ENCODE assay signal across 19 cellular contexts in genomic region chr1:211684791-211685190, GRCh38. TPM values are rescaled to one million over a fixed set of nuclear protein-coding genes. Genes with fewer than 3 reads are reported as not detected.
A peak's percentile ranks its signal among the peaks of the same experiment; 100 is the strongest.
DNase-seq lines count a peak whose midpoint lies in the region; ATAC-seq and TF ChIP-seq lines count a peak whose summit lies in the region.
"Had no signal": no experiment of that assay in that cellular context is flagged by ENCODE, and none has a peak within 500 bp of the region (broad histone marks: within the 10 kb centered on the region; RNA-seq: fewer than 3 reads in every experiment).

No MANE protein-coding gene starts in this region.

- no peak for TF ChIP-seq CTCF in AG04449 (IDR thresholded peaks at IDR 0.05; ENCODE audit: insufficient read depth, low read length, missing control alignments)
- no peak for TF ChIP-seq CTCF in GM12865 (IDR thresholded peaks at IDR 0.05; ENCODE audit: insufficient read depth, low read depth, low read length, missing control alignments)
- no peak for TF ChIP-seq CTCF in cardiac fibroblast (IDR thresholded peaks at IDR 0.05; ENCODE audit: low read depth, low read length)
- no peak for TF ChIP-seq CTCF in fibroblast of villous mesenchyme (IDR thresholded peaks at IDR 0.05; ENCODE audit: insufficient read depth, low read depth, low read length)
- no peak for TF ChIP-seq CTCF in left lung (IDR thresholded peaks at IDR 0.05)

- peaks cover 1 to 7% (median 2%) of the 10 kb centered on the region in 3 donors for H3K27me3 Mint-ChIP-seq in immature natural killer cell (ENCODE audit: low read depth in 3 of 3)
- H3K27me3 Mint-ChIP-seq: CD4-positive, alpha-beta memory T cell had no signal

- intact Hi-C loops in left lung (cut with DNase I): loop anchor here in 1 of 2 donors (10.0 kb wide), 1 partner anchor 350 kb away; the partner anchor contains the start of genes DTL and INTS7

- no peaks in the 10 kb centered on the region for H3K9me3 Mint-ChIP-seq in immature natural killer cell

- no peak overlapping the region for H3K27ac ChIP-seq in left lung
- H3K27ac ChIP-seq: HL-60, KMS-11, PC-9 had no signal

- CTCF ChIA-PET in AG04449 (lab: Yijun Ruan, JAX): interaction anchor here (0.6 to 17.8 kb wide), 9 partner anchors 10 to 773 kb away, joined by 3 to 254 read pairs (median 5); partner anchors contain the start of genes DTL and INTS7

- H3K36me3 Mint-ChIP-seq in immature natural killer cell: no peaks in the 10 kb centered on the region
- H3K36me3 Mint-ChIP-seq: CD4-positive, alpha-beta memory T cell had no signal

- no peak for ATAC-seq in left lung

- H3K4me3 Mint-ChIP-seq in immature natural killer cell: no peak overlapping the region
- H3K4me3 Mint-ChIP-seq: CD4-positive, alpha-beta memory T cell had no signal

- no peaks in the 10 kb centered on the region for H3K36me3 ChIP-seq in left lung
- H3K36me3 ChIP-seq: BE2C had no signal

- no peak overlapping the region for H3K4me3 ChIP-seq in AG04449 (ENCODE audit: low read depth, low read length)
- no peak overlapping the region for H3K4me3 ChIP-seq in GM12865 (ENCODE audit: low read depth, low read length)
- H3K4me3 ChIP-seq in cardiac fibroblast (replicated peaks in 1 of 2; ENCODE audit: low read depth in 2 of 2, low read length in 2 of 2): no peak overlapping the region
- no peak overlapping the region for H3K4me3 ChIP-seq in fibroblast of villous mesenchyme (ENCODE audit: low read depth, low read length)
- H3K4me3 ChIP-seq in left lung: no peak overlapping the region
- H3K4me3 ChIP-seq: PC-9 had no signal

- H3K27me3 ChIP-seq in left lung: no peaks in the 10 kb centered on the region
- H3K27me3 ChIP-seq: BE2C had no signal

- DNase-seq in AG04449 (ENCODE audit: low read depth, low spot score) (peak; percentile 5), GM12865 (ENCODE audit: low read depth) (peak; percentile 18), cardiac fibroblast (ENCODE audit: low read depth in 2 of 2) (peak; percentile 17 to 36), fibroblast of villous mesenchyme (ENCODE audit: low read depth) (peak; percentile 34), NOMO-1 treated with dmso at 0.1 percent for 144 hours (lab: John Stamatoyannopoulos, UW; ENCODE audit: unreplicated experiment) (no peak), left lung (no peak), GM19240 (ENCODE audit: insufficient read length, low spot score) (no peak), immature natural killer cell (no peak)
- DNase-seq: BE2C; CD4-positive, alpha-beta memory T cell; GOT3; MM.1S; NCI-H1105 treated with DMSO at 0.1 percent for 48 hours; NCI-H2029 treated with DMSO at 0.1 percent for 48 hours; NCI-H526; PC-9; SK-N-SH had no signal

- POLR2A ChIA-PET in AG04449 (lab: Yijun Ruan, JAX): no interaction called here

- H3K4me1 ChIP-seq in left lung: no peaks in the 10 kb centered on the region

- peak overlapping the region in 2 of 6 donors; percentile 42 to 55 for H3K27ac Mint-ChIP-seq in immature natural killer cell

- H3K4me1 Mint-ChIP-seq in immature natural killer cell: peaks cover 53 to 63% of the 10 kb centered on the region in 2 donors

- no peaks in the 10 kb centered on the region for H3K9me3 ChIP-seq in left lung
- H3K9me3 ChIP-seq: BE2C, SK-N-SH had no signal

RNA-seq across cellular contexts. Expression of gene NEK2, which starts 9.4 kb away (rescaled TPM):
- 10.0 and 17.7 TPM in 2 replicates for total RNA-seq in fibroblast of villous mesenchyme
- total RNA-seq in left lung: 1 to 10 TPM; 1.3 to 3.8 TPM
- 1 to 10 TPM in 1 of 3 donors, under 1 TPM in 2; 0.39 to 1.4 (median 1.00) TPM for polyA plus RNA-seq in immature natural killer cell
- total RNA-seq: CD4-positive, alpha-beta memory T cell had no signal
- polyA plus RNA-seq: CD4-positive, alpha-beta memory T cell had no signal

Comparison
In these comparisons a context has a peak if more than half of its experiments do, and no peak if none do; other contexts are left out.
1. DNase-seq: peak in AG04449 (single experiment), GM12865 (single experiment), cardiac fibroblast (2 of 2) and fibroblast of villous mesenchyme (single experiment); none in NOMO-1 treated with dmso at 0.1 percent for 144 hours (single experiment), left lung (0 of 2), GM19240 (single experiment) and immature natural killer cell (0 of 3).